Comparison of ENCODE assay signal across 23 cellular contexts in genomic region chr1:203593143-203593542, GRCh38. TPM values are rescaled to one million over a fixed set of nuclear protein-coding genes. Genes with fewer than 3 reads are reported as not detected.
A peak's percentile ranks its signal among the peaks of the same experiment; 100 is the strongest.
DNase-seq lines count a peak whose midpoint lies in the region; ATAC-seq, FAIRE-seq and TF ChIP-seq lines count a peak whose summit lies in the region.
"Had no signal": no experiment of that assay in that cellular context is flagged by ENCODE, and none has a peak within 500 bp of the region (broad histone marks: within the 10 kb centered on the region; RNA-seq: fewer than 3 reads in every experiment).

No MANE protein-coding gene starts in this region.

- no peak overlapping the region for H2AFZ ChIP-seq in H1 (ENCODE audit: low read length)

- no peak overlapping the region for H2BK15ac ChIP-seq in H1 (ENCODE audit: low read length)

- H3K4me3 ChIP-seq in H1 (ENCODE audit: extremely low read depth in 1 of 4, insufficient read depth in 2 of 4, low read depth in 3 of 4, low read length in 4 of 4) = no peak overlapping the region
- H3K4me3 ChIP-seq in uterus = no peak overlapping the region
- H3K4me3 ChIP-seq: adrenal gland, body of pancreas, dorsolateral prefrontal cortex, psoas muscle, upper lobe of left lung had no signal

- no peak overlapping the region for H3K14ac ChIP-seq in H1 (ENCODE audit: insufficient read length)

- no peak overlapping the region for H2AK5ac ChIP-seq in H1 (ENCODE audit: low read depth, low read length)

- no peaks in the 10 kb centered on the region for H3K79me1 ChIP-seq in H1 (ENCODE audit: low read depth, low read length)

- no peak overlapping the region for H3K27ac ChIP-seq in H1 (ENCODE audit: low read depth, low read length)
- H3K27ac ChIP-seq in uterus = peak overlapping the region; percentile 77 to 78
- H3K27ac ChIP-seq: adrenal gland, body of pancreas, psoas muscle, upper lobe of left lung had no signal

- TF ChIP-seq POLR2A in H1 (IDR thresholded peaks at IDR 0.05; ENCODE audit: control extremely low read depth in 1 of 2, low read depth in 2 of 2, low read length in 2 of 2) = no peak
- no peak for TF ChIP-seq POLR2A in uterus (IDR thresholded peaks at IDR 0.05)

- H4K91ac ChIP-seq in H1 (replicated peaks; ENCODE audit: insufficient read length, low read length) = no peak overlapping the region

- WGBS in H1 (ENCODE audit: extremely low coverage in 1 of 2, insufficient coverage in 1 of 2, insufficient read length in 1 of 2, insufficient replicate concordance in 2 of 2, low coverage in 1 of 2, low lambda C conversion rate in 2 of 2, missing lambda C conversion rate in 1 of 2), 2 experiments = 87% methylated on average over 2 of the region's 2 CpGs; no CpG with 5 or more reads in 1 of the 2 experiments

- no peaks in the 10 kb centered on the region for H3K27me3 ChIP-seq in H1 (replicated peaks in 1 of 4; ENCODE audit: control insufficient read depth in 3 of 4, extremely low read depth in 1 of 4, insufficient read depth in 3 of 4, low read length in 3 of 4)
- H3K27me3 ChIP-seq in uterus = no peaks in the 10 kb centered on the region
- H3K27me3 ChIP-seq: adrenal gland, BE2C, body of pancreas, dorsolateral prefrontal cortex, upper lobe of left lung had no signal

- H3K9me3 Mint-ChIP-seq in stimulated activated naive CD8-positive, alpha-beta T cell treated with anti-CD3 and anti-CD28 coated beads, Interleukin-15, amount 100 ng/mL, for 72 hours = no peaks in the 10 kb centered on the region
- no peaks in the 10 kb centered on the region for H3K9me3 Mint-ChIP-seq in neural crest cell
- H3K9me3 Mint-ChIP-seq: immature natural killer cell had no signal

- TF ChIP-seq RAD21 in H1 (IDR thresholded peaks at IDR 0.05 in 1 of 2, conservative IDR thresholded peaks at IDR 0.05 in 1 of 2; ENCODE audit: low read depth in 2 of 2, low read length in 2 of 2) = no peak

- 0 out of 4 replicates have a peak overlapping the region, but pooled peaks of 1 of the 2 experiments have one; percentile 9 for H3K4me2 ChIP-seq in H1 (ENCODE audit: insufficient read depth in 1 of 2, low read depth in 2 of 2, low read length in 2 of 2)

- H3K4me3 Mint-ChIP-seq in stimulated activated naive CD8-positive, alpha-beta T cell treated with anti-CD3 and anti-CD28 coated beads, Interleukin-15, amount 100 ng/mL, for 72 hours = no peak overlapping the region
- no peak overlapping the region for H3K4me3 Mint-ChIP-seq in neural crest cell
- H3K4me3 Mint-ChIP-seq: immature natural killer cell had no signal

- no peak for DNase-seq in stimulated activated naive CD8-positive, alpha-beta T cell treated with anti-CD3 and anti-CD28 coated beads, Interleukin-15, amount 100 ng/mL, for 72 hours
- no peak for DNase-seq in stimulated activated naive CD8-positive, alpha-beta T cell treated with anti-CD3 and anti-CD28 coated beads, Interleukin-15, Interleukin-2, amounts not matched to agents 100 U/mL and 50 U/mL, for 24 hours
- DNase-seq in H1 (ENCODE audit: low read depth in 1 of 2, low spot score in 2 of 2) = no peak
- DNase-seq in neural crest cell (ENCODE audit: low read depth, low spot score) = no peak
- DNase-seq in uterus = no peak
- DNase-seq in dermis blood vessel endothelial cell = no peak
- DNase-seq in iPS-NIHi7 (ENCODE audit: extremely low spot score) = no peak
- no peak for DNase-seq in activated gamma-delta T cell treated with Interleukin-2 at 50 U/mL for 16 hours
- DNase-seq: BE2C, DMS 273 treated with DMSO at 0.1 percent for 48 hours, dorsolateral prefrontal cortex, hippocampal formation, left cardiac atrium, NCI-H345, occipital lobe, Right ventricle myocardium superior, substantia nigra had no signal

- no peak for TF ChIP-seq EP300 in H1 (IDR thresholded peaks at IDR 0.05; ENCODE audit: borderline replicate concordance in 1 of 2, low read depth in 2 of 2, low read length in 2 of 2)

- H3K9me3 ChIP-seq in H1 (ENCODE audit: insufficient read depth in 2 of 2, low read depth in 1 of 2, low read length in 1 of 2) (no peaks in the 10 kb centered on the region), uterus (no peaks in the 10 kb centered on the region)
- H3K9me3 ChIP-seq: adrenal gland, BE2C, body of pancreas, psoas muscle, upper lobe of left lung had no signal

- no peak overlapping the region; the same call in 1 of the 2 replicates for H2BK5ac ChIP-seq in H1 (ENCODE audit: low read depth, low read length)

- H4K8ac ChIP-seq in H1 (ENCODE audit: extremely low read depth, insufficient read depth, low read length) = no peak overlapping the region

- H3K4ac ChIP-seq in H1 (replicated peaks; ENCODE audit: insufficient read length, low read depth, low read length) = no peak overlapping the region

- peak overlapping the region; percentile 15; the same call in 1 of the 2 replicates for H2BK20ac ChIP-seq in H1 (ENCODE audit: low read length)

- peak overlapping the region; percentile 29 to 86 for H3K27ac Mint-ChIP-seq in stimulated activated naive CD8-positive, alpha-beta T cell treated with anti-CD3 and anti-CD28 coated beads, Interleukin-15, amount 100 ng/mL, for 72 hours
- H3K27ac Mint-ChIP-seq in neural crest cell (ENCODE audit: unreplicated experiment) = peak overlapping the region; percentile 2

- no peak overlapping the region for H2BK120ac ChIP-seq in H1 (replicated peaks; ENCODE audit: low read depth, low read length)

- no peak overlapping the region for H3K9ac ChIP-seq in H1 (replicated peaks in 1 of 4; ENCODE audit: extremely low read depth in 1 of 4, low read depth in 3 of 4, low read length in 3 of 4)

- CTCF ChIA-PET in H1 (lab: Charles Lee; ENCODE audit: partially characterized antibody) = interaction anchor here (0.6 to 4.3 kb wide), 27 partner anchors 9 to 248 kb away, joined by 3 to 33 read pairs (median 5); partner anchors contain the start of genes ATP2B4 and OPTC

- H2BK12ac ChIP-seq in H1 (ENCODE audit: low read depth, low read length) = peak overlapping the region; percentile 27; the same call in 1 of the 2 replicates

- POLR2A ChIA-PET in H1 (lab: Charles Lee; ENCODE audit: partially characterized antibody) = no interaction called here

- H3K79me2 ChIP-seq in H1 (ENCODE audit: control insufficient read depth in 1 of 2, insufficient read depth in 2 of 2, low read length in 2 of 2) = no peaks in the 10 kb centered on the region

- H3K4me1 ChIP-seq in H1 (replicated peaks in 1 of 4; ENCODE audit: control insufficient read depth in 3 of 4, insufficient read depth in 4 of 4, low read length in 3 of 4) (peaks cover 14 to 28% (median 18%) of the 10 kb centered on the region in 4 experiments), uterus (peaks cover under 1 to 5% of the 10 kb centered on the region in 2 donors)
- H3K4me1 ChIP-seq: adrenal gland, psoas muscle had no signal

- ATAC-seq in stimulated activated naive CD8-positive, alpha-beta T cell treated with anti-CD3 and anti-CD28 coated beads, Interleukin-15, amount 100 ng/mL, for 72 hours = no peak
- no peak for ATAC-seq in stimulated activated naive CD8-positive, alpha-beta T cell treated with anti-CD3 and anti-CD28 coated beads, Interleukin-15, Interleukin-2, amounts not matched to agents 100 U/mL and 50 U/mL, for 24 hours
- ATAC-seq: body of pancreas had no signal

- H4K5ac ChIP-seq in H1 (ENCODE audit: insufficient read length, low read depth, low read length) = no peak overlapping the region

- no peaks in the 10 kb centered on the region for H3K36me3 Mint-ChIP-seq in neural crest cell (ENCODE audit: low read depth)
- H3K36me3 Mint-ChIP-seq: immature natural killer cell had no signal

- H3K23me2 ChIP-seq in H1 (ENCODE audit: low read depth, low read length) = peaks cover under 1% of the 10 kb centered on the region; the same call in 1 of the 2 replicates

- H3K23ac ChIP-seq in H1 (ENCODE audit: insufficient read length) = no peak overlapping the region

- no peaks in the 10 kb centered on the region for H4K20me1 ChIP-seq in H1 (replicated peaks in 1 of 2; ENCODE audit: control insufficient read depth in 1 of 2, insufficient read depth in 2 of 2, low read length in 2 of 2)

- no peak for TF ChIP-seq CTCF in H1 (IDR thresholded peaks at IDR 0.05; ENCODE audit: control extremely low read depth in 1 of 3, insufficient read depth in 1 of 3, low read depth in 1 of 3, low read length in 3 of 3)
- no peak for TF ChIP-seq CTCF in neural crest cell (conservative IDR thresholded peaks at IDR 0.05)
- no peak for TF ChIP-seq CTCF in uterus (IDR thresholded peaks at IDR 0.05)

- peaks cover 13% of the 10 kb centered on the region for H3K4me1 Mint-ChIP-seq in stimulated activated naive CD8-positive, alpha-beta T cell treated with anti-CD3 and anti-CD28 coated beads, Interleukin-15, amount 100 ng/mL, for 72 hours
- peaks cover 68% of the 10 kb centered on the region for H3K4me1 Mint-ChIP-seq in neural crest cell

- intact Hi-C loops in uterus (cut with DNase I; ENCODE audit: low total_unique reads) = no loop called here

- no peak for FAIRE-seq in H1 (lab: Jason Lieb, UNC)
- FAIRE-seq: GM12891 had no signal

- H3K56ac ChIP-seq in H1 (replicated peaks; ENCODE audit: insufficient read length, low read depth, low read length) = no peak overlapping the region

- H3K18ac ChIP-seq in H1 (ENCODE audit: extremely low read depth, low read length) = peak overlapping the region; percentile 60; the same call in 1 of the 2 replicates

- no peaks in the 10 kb centered on the region for H3K36me3 ChIP-seq in H1 (ENCODE audit: control insufficient read depth in 2 of 4, insufficient read depth in 4 of 4, low read length in 3 of 4)
- H3K36me3 ChIP-seq in uterus = no peaks in the 10 kb centered on the region
- H3K36me3 ChIP-seq: adrenal gland, BE2C, upper lobe of left lung had no signal

- peaks cover 10% of the 10 kb centered on the region for H3K27me3 Mint-ChIP-seq in stimulated activated naive CD8-positive, alpha-beta T cell treated with anti-CD3 and anti-CD28 coated beads, Interleukin-15, amount 100 ng/mL, for 72 hours
- no peaks in the 10 kb centered on the region for H3K27me3 Mint-ChIP-seq in neural crest cell (ENCODE audit: low read depth)

TF ChIP-seq in H1, 55 proteins besides CTCF, POLR2A, EP300 and RAD21 (continues in another document):
- TF ChIP-seq JUN (IDR thresholded peaks at IDR 0.05; ENCODE audit: low read depth, low read length) = no peak
- no peak for TF ChIP-seq PHF8 (conservative IDR thresholded peaks at IDR 0.05; ENCODE audit: low read depth, low read length)
- TF ChIP-seq POU5F1 (IDR thresholded peaks at IDR 0.05; ENCODE audit: low read depth, low read length) = no peak
- TF ChIP-seq TEAD4 (IDR thresholded peaks at IDR 0.05; ENCODE audit: low read depth, low read length) = no peak

RNA-seq across cellular contexts. Expression of gene ATP2B4, which starts 33.5 kb away (rescaled TPM):
- total RNA-seq in H1 (2021; fragmentation: NEBNext Ultra II Directional; extraction: Animal tissue kit (Norgen Biotek cat#: 25700)) = 11.2 and 12.3 TPM in 2 replicates
- 12.2 and 17.5 TPM in 2 replicates for polyA plus RNA-seq in H1 (2011; rRNA removed)
- polyA plus RNA-seq in H1 (2011; cell fraction: cytosol; rRNA removed) = 17.0 TPM
- polyA plus RNA-seq in H1 (2011; cell fraction: nucleus; rRNA removed) = 27.5 TPM
- 12.1 to 18.5 TPM (median 15.9 TPM) in 4 replicates for polyA plus RNA-seq in H1 (2012, experiment 1 of 2)
- polyA plus RNA-seq in H1 (2012, experiment 2 of 2) = 1.3 TPM
- polyA plus RNA-seq in H1 (2013, experiment 1 of 2) = 16.3 TPM
- 14.3 TPM for polyA plus RNA-seq in H1 (2013, experiment 2 of 2)
- 66.3 and 82.5 TPM in 2 replicates for polyA minus RNA-seq in H1 (2011; rRNA and poly(A)+ RNA removed)
- polyA minus RNA-seq in H1 (2011; cell fraction: cytosol; rRNA and poly(A)+ RNA removed) = 35.2 TPM
- 34.8 TPM for polyA minus RNA-seq in H1 (2011; cell fraction: nucleus; rRNA and poly(A)+ RNA removed)
- total RNA-seq in neural crest cell = 23.8 and 24.7 TPM in 2 replicates
- total RNA-seq in uterus = 100 to 1,000 TPM in 3 of 4 donors, 10 to 100 TPM in 1; 82.6 to 464 (median 215) TPM
- total RNA-seq in dermis blood vessel endothelial cell = 108 and 145 TPM in 2 replicates
